Comparison of ENCODE assay signal across 18 cellular contexts in the genomic region with DNA sequence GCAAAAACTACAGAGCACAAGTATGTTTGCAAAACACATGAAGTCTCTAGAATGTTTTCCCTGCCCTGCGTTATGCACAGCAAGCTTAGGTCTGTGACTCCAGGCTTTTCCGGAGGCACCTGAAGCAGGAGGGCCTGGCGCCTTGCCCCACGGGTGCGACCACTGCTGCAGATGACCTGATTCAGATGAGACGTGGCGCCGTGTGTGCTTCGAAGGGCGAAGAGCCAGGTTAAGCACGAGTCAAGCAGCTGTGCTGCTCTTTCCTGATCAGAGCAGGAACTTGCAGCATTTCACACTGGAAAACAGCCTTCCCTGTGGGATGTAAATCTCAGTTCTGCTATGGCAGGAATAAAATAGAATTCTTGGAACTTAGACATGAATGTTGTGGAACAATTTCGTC.
"Had no signal": no experiment of that assay in that cellular context is flagged by ENCODE, and none has a peak within 500 bp of the region (broad histone marks: within the 10 kb centered on the region; RNA-seq: fewer than 3 reads in every experiment).

No MANE protein-coding gene starts in this region.

- H3K27me3 ChIP-seq: dorsolateral prefrontal cortex, gastroesophageal sphincter, heart left ventricle, ovary, right lobe of liver, vagina had no signal

- H3K36me3 ChIP-seq: ovary, vagina had no signal

- H3K9me3 Mint-ChIP-seq: activated naive CD4-positive, alpha-beta T cell treated with anti-CD3 and anti-CD28 coated beads, Interleukin-2, amount 50 U/mL, for 24 hours had no signal

- H3K4me1 ChIP-seq: right lobe of liver, vagina had no signal

- H3K9me3 ChIP-seq: gastroesophageal sphincter, heart left ventricle, ovary, right lobe of liver, vagina had no signal

- ATAC-seq: activated T-cell treated with anti-CD3 and anti-CD28 coated beads, Interleukin-2, amount 50 U/mL, for 72 hours; gastroesophageal sphincter; naive thymus-derived CD4-positive, alpha-beta T cell; right lobe of liver; stimulated activated naive B cell treated with anti-CD40 and anti-IgM and Interleukin-4, amounts not matched to agents 10 μg/mL and 1 μg/mL and 100 μg/mL, for 72 hours; T-helper 17 cell had no signal

- DNase-seq: activated CD4-positive, alpha-beta T cell treated with anti-CD3 and anti-CD28 coated beads for 1 hour; activated effector memory CD4-positive, alpha-beta T cell treated with anti-CD3 and anti-CD28 coated beads, Interleukin-2, amount 50 U/mL, for 16 hours; activated T-cell treated with anti-CD3 and anti-CD28 coated beads, Interleukin-2, amount 50 U/mL, for 72 hours; endodermal cell; heart left ventricle; mesendoderm; naive thymus-derived CD4-positive, alpha-beta T cell; ovary; right lobe of liver; stimulated activated CD4-positive, alpha-beta T cell treated with anti-CD3 and anti-CD28 coated beads, Interleukin-4, amount 100 ng/mL, for 4 hours; stimulated activated naive B cell treated with anti-CD40 and anti-IgM and Interleukin-4, amounts not matched to agents 10 μg/mL and 1 μg/mL and 100 μg/mL, for 72 hours; T-helper 17 cell; WERI-Rb-1 had no signal

- H3K4me1 Mint-ChIP-seq: activated naive CD4-positive, alpha-beta T cell treated with anti-CD3 and anti-CD28 coated beads, Interleukin-2, amount 50 U/mL, for 24 hours; endodermal cell had no signal

- H3K4me3 Mint-ChIP-seq: activated naive CD4-positive, alpha-beta T cell treated with anti-CD3 and anti-CD28 coated beads, Interleukin-2, amount 50 U/mL, for 24 hours; activated T-cell treated with anti-CD3 and anti-CD28 coated beads, Interleukin-2, amount 50 U/mL, for 72 hours; endodermal cell; naive thymus-derived CD4-positive, alpha-beta T cell; stimulated activated naive B cell treated with anti-CD40 and anti-IgM and Interleukin-4, amounts not matched to agents 10 μg/mL and 1 μg/mL and 100 μg/mL, for 72 hours; T-helper 17 cell had no signal

- H3K27ac Mint-ChIP-seq: activated naive CD4-positive, alpha-beta T cell treated with anti-CD3 and anti-CD28 coated beads, Interleukin-2, amount 50 U/mL, for 24 hours; activated T-cell treated with anti-CD3 and anti-CD28 coated beads, Interleukin-2, amount 50 U/mL, for 72 hours; stimulated activated naive B cell treated with anti-CD40 and anti-IgM and Interleukin-4, amounts not matched to agents 10 μg/mL and 1 μg/mL and 100 μg/mL, for 72 hours; T-helper 17 cell had no signal

- H3K4me3 ChIP-seq: dorsolateral prefrontal cortex, gastroesophageal sphincter, ovary, right lobe of liver, smooth muscle cell, vagina had no signal

- H3K27ac ChIP-seq: gastroesophageal sphincter, ovary, right lobe of liver, vagina, WERI-Rb-1 had no signal
